Comparison of ENCODE assay signal across 10 cellular contexts in the genomic region with DNA sequence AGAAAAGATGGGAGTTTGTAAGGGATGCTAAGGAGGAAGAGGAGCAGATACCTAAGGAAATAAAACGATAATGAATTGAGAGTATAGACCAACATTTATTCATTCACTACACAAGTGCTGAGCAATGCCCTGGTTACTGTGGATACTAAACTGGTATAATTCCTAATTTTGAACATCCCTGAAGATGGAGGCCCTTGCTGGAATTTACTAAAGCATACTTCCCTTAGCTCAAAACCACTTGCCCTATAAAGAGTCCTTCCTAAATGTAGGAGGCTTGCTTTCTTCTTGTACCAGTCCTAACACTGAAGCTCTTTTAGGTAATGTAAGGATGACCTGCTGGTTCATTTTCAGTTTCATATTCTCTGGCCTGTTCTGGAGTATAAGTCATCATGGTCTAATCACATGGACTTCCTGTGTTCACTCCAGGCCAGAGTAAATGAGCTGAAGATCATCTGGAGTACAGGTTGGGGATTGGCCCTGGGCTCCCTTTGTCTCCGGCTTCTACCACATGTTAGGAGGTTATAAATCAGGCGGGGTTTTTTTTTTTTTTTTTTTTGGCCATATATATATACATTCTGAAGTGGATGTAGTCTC. TPM values are rescaled to one million over a fixed set of nuclear protein-coding genes. Genes with fewer than 3 reads are reported as not detected.
DNase-seq lines count a peak whose midpoint lies in the region; ATAC-seq and FAIRE-seq lines count a peak whose summit lies in the region.
"Had no signal": no experiment of that assay in that cellular context is flagged by ENCODE, and none has a peak within 500 bp of the region (broad histone marks: within the 10 kb centered on the region; RNA-seq: fewer than 3 reads in every experiment).

No MANE protein-coding gene starts in this region.

- ATAC-seq in GM21528 (IDR thresholded peaks at IDR 0.05; ENCODE audit: low FRiP score, unreplicated experiment): peak; percentile 81

- peak; percentile 79 for FAIRE-seq in GM18507 (lab: Jason Lieb, UNC)
- FAIRE-seq: HTR-8/SVneo had no signal

- DNase-seq in GM18507 (ENCODE audit: extremely low spot score, insufficient read length, low read depth) (no peak), HT1080 (ENCODE audit: low read depth) (peak; percentile 65), iris pigment epithelial cell (ENCODE audit: low read depth) (peak; percentile 78), NCI-H2196 treated with DMSO at 0.1 percent for 48 hours (lab: John Stamatoyannopoulos, UW; ENCODE audit: unreplicated experiment) (no peak), amniotic stem cell (lab: John Stamatoyannopoulos, UW) (no peak), GF-D8 (lab: John Stamatoyannopoulos, UW) (no peak), NK-92 (lab: John Stamatoyannopoulos, UW; ENCODE audit: unreplicated experiment) (no peak)
- DNase-seq: OCI-M1 had no signal

RNA-seq across cellular contexts. Expression of a gene that starts 40.1 kb away (rescaled TPM):
- total RNA-seq in HT1080 (2014; rRNA removed; shearing (Covaris generic)): 11.7 and 12.6 TPM in 2 replicates
- 10.8 and 14.2 TPM in 2 replicates for polyA plus RNA-seq in HT1080 (2015; cell fraction: cytosol; rRNA removed)
- 15.9 and 16.5 TPM in 2 replicates for polyA plus RNA-seq in HT1080 (2015; cell fraction: nucleus; rRNA removed)

Comparison
In these comparisons a context has a peak if more than half of its experiments do, and no peak if none do; other contexts are left out.
1. DNase-seq: peak in HT1080 (single experiment) and iris pigment epithelial cell (single experiment); none in GM18507 (single experiment), NCI-H2196 treated with DMSO at 0.1 percent for 48 hours (single experiment), amniotic stem cell (single experiment), GF-D8 (single experiment) and NK-92 (single experiment).